In genomic region chr7:155811560-155811894, GRCh38 we compare ENCODE assay signal across 2 cellular contexts.
TF ChIP-seq lines count a peak whose summit lies in the region.

No MANE protein-coding gene starts in this region.

TF ChIP-seq in SK-N-SH, 30 proteins besides CTCF, POLR2A, EP300 and RAD21 (continued from another document):
- no peak for TF ChIP-seq REST (IDR thresholded peaks at IDR 0.05; ENCODE audit: low read depth, low read length)
- no peak for TF ChIP-seq POLR2AphosphoS5 (IDR thresholded peaks at IDR 0.05; ENCODE audit: low read depth, low read length)
- no peak for TF ChIP-seq ZBTB33 (IDR thresholded peaks at IDR 0.05; ENCODE audit: borderline replicate concordance, low read depth)
- no peak for TF ChIP-seq NRF1 (IDR thresholded peaks at IDR 0.05; ENCODE audit: low read depth, low read length)
- no peak for TF ChIP-seq CHD2 (IDR thresholded peaks at IDR 0.05; ENCODE audit: low read length, partially characterized antibody)
- TF ChIP-seq RCOR1 (IDR thresholded peaks at IDR 0.05; ENCODE audit: low read length), result no peak
- no peak for TF ChIP-seq MAX (IDR thresholded peaks at IDR 0.05; ENCODE audit: low read depth)
- TF ChIP-seq RFX5 (IDR thresholded peaks at IDR 0.05; ENCODE audit: low read length), result no peak

TF ChIP-seq in SK-N-SH treated with all-trans-retinoic acid at 6 μM for 48 hours, 23 proteins besides CTCF, POLR2A, EP300 and RAD21 (continued from another document):
- no peak for TF ChIP-seq PATZ1 (CRISPR knock-in tag; IDR thresholded peaks at IDR 0.05; ENCODE audit: borderline replicate concordance)
- TF ChIP-seq TCF4 (CRISPR knock-in tag; IDR thresholded peaks at IDR 0.05; ENCODE audit: borderline replicate concordance), result no peak
- no peak for TF ChIP-seq ESRRG (CRISPR knock-in tag; IDR thresholded peaks at IDR 0.05)
- TF ChIP-seq ZFP3 (CRISPR knock-in tag; IDR thresholded peaks at IDR 0.05), result no peak
- TF ChIP-seq CSRNP3 (CRISPR knock-in tag; IDR thresholded peaks at IDR 0.05), result no peak
